In the genomic region with DNA sequence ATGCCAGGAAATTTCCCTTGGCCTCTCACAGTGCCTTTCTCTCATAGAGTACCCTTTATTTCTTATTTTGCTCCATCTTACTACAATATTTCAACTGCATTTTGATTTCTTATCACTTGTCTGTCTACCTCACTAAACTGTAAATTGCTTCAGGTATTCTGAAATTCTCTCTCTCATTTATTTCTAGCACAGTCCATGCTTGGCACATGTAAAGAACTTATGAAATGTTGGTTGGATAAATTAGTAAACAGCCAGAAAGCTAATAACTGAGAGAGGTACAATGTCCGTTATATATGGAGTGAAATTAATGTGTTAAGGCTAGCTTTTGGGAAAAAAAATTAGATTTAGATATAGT, we compare ENCODE assay signal across 9 cellular contexts.
DNase-seq lines count a peak whose midpoint lies in the region; ATAC-seq and TF ChIP-seq lines count a peak whose summit lies in the region.
"Had no signal": no experiment of that assay in that cellular context is flagged by ENCODE, and none has a peak within 500 bp of the region (broad histone marks: within the 10 kb centered on the region; RNA-seq: fewer than 3 reads in every experiment).

No MANE protein-coding gene starts in this region.

- in situ Hi-C loops in Panc1 (cut with HindIII; ENCODE audit: low pct_unique_long_range_greater_than_20kb, low sequenced_read_pairs): no loop called here
- in situ Hi-C loops in GM13976 (cut with MboI; ENCODE audit: low sequenced_read_pairs, unreplicated experiment): no loop called here

- no TSS peak for BruUV-seq in Panc1 (replicated peaks; lab: Mats Ljungman, UMichigan)

- H3K27ac ChIP-seq in Panc1 (ENCODE audit: low read length) (peak overlapping the region; percentile 80), subcutaneous abdominal adipose tissue (ENCODE audit: low read depth, low read length) (peak overlapping the region; percentile 27)

- H3K4me1 Mint-ChIP-seq in activated naive CD4-positive, alpha-beta T cell treated with anti-CD3 and anti-CD28 coated beads, Interleukin-2, amount 10 ng/mL, durations not matched to agents 7 days and 5 days: peaks cover 24% of the 10 kb centered on the region

- H3K36me3 ChIP-seq in Panc1 (ENCODE audit: control insufficient read depth, insufficient read depth, low read length): no peaks in the 10 kb centered on the region
- H3K36me3 ChIP-seq in subcutaneous abdominal adipose tissue (ENCODE audit: control insufficient read depth in 5 of 5, insufficient read depth in 5 of 5, low read length in 5 of 5): no peaks in the 10 kb centered on the region

- H3K9me3 ChIP-seq in Panc1 (ENCODE audit: control insufficient read depth, insufficient read depth, low read depth, low read length) (no peaks in the 10 kb centered on the region), subcutaneous abdominal adipose tissue (ENCODE audit: control insufficient read depth in 5 of 5, low read length in 5 of 5) (no peaks in the 10 kb centered on the region)

- H3K27me3 ChIP-seq in Panc1 (ENCODE audit: control insufficient read depth, insufficient read depth, low read length): no peaks in the 10 kb centered on the region
- no peaks in the 10 kb centered on the region for H3K27me3 ChIP-seq in subcutaneous abdominal adipose tissue (ENCODE audit: control insufficient read depth in 5 of 5, insufficient read depth in 4 of 5, low read length in 5 of 5)

- H3K9ac ChIP-seq in subcutaneous abdominal adipose tissue (ENCODE audit: low read length in 5 of 5): peak overlapping the region in 2 of 5 donors; percentile 41 to 51

- H3K27ac Mint-ChIP-seq in activated naive CD4-positive, alpha-beta T cell treated with anti-CD3 and anti-CD28 coated beads, Interleukin-2, amount 10 ng/mL, durations not matched to agents 7 days and 5 days: peak overlapping the region; percentile 88

- POLR2A ChIA-PET in Panc1 (lab: Charles Lee): no interaction called here

- H3K4me3 Mint-ChIP-seq in activated naive CD4-positive, alpha-beta T cell treated with anti-CD3 and anti-CD28 coated beads, Interleukin-2, amount 10 ng/mL, durations not matched to agents 7 days and 5 days: peak overlapping the region; percentile 25

- no peaks in the 10 kb centered on the region for H3K9me3 Mint-ChIP-seq in activated naive CD4-positive, alpha-beta T cell treated with anti-CD3 and anti-CD28 coated beads, Interleukin-2, amount 10 ng/mL, durations not matched to agents 7 days and 5 days

- DNase-seq in activated naive CD4-positive, alpha-beta T cell treated with anti-CD3 and anti-CD28 coated beads, Interleukin-2, amount 10 ng/mL, durations not matched to agents 7 days and 5 days: no peak
- no peak for DNase-seq in activated naive CD4-positive, alpha-beta T cell treated with anti-CD3 and anti-CD28 coated beads, Interleukin-2, amount 50 U/mL, for 16 hours
- DNase-seq in Panc1 (ENCODE audit: low read depth, low spot score) (no peak), fibroblast of pulmonary artery (ENCODE audit: low read depth) (no peak), DMS 273 (lab: John Stamatoyannopoulos, UW; ENCODE audit: unreplicated experiment) (no peak), GM13976 (ENCODE audit: low spot score) (no peak)
- DNase-seq: NCI-H1105 had no signal

- intact Hi-C loops in Panc1 (cut with micrococcal nuclease; ENCODE audit: unreplicated experiment): no loop called here

- H3K4me1 ChIP-seq in Panc1 (ENCODE audit: control insufficient read depth, insufficient read depth, low read length): peaks cover 12% of the 10 kb centered on the region
- peaks cover 0 to 41% (median 27%) of the 10 kb centered on the region in 5 donors for H3K4me1 ChIP-seq in subcutaneous abdominal adipose tissue (ENCODE audit: control insufficient read depth in 5 of 5, insufficient read depth in 5 of 5, low read length in 5 of 5)

- H3K4me3 ChIP-seq in Panc1 (ENCODE audit: low read depth in 2 of 2, low read length in 2 of 2): peak overlapping the region in 1 of 2 experiments; percentile 32; a peak in 2 of 4 replicates
- H3K4me3 ChIP-seq in fibroblast of pulmonary artery (replicated peaks; ENCODE audit: low read depth, low read length): peak overlapping the region; percentile 34
- H3K4me3 ChIP-seq in subcutaneous abdominal adipose tissue (ENCODE audit: low read depth in 1 of 5, low read length in 5 of 5): no peak overlapping the region

- CTCF ChIA-PET in activated naive CD4-positive, alpha-beta T cell treated with anti-CD3 and anti-CD28 coated beads, Interleukin-2, amount 10 ng/mL, durations not matched to agents 7 days and 5 days (lab: Charles Lee): interaction anchor here (2.1 kb wide), 1 partner anchor 44 kb away, joined by 9 read pairs; no protein-coding TSS in a partner anchor
- CTCF ChIA-PET in Panc1 (lab: Charles Lee): no interaction called here

- TF ChIP-seq CTCF in Panc1 (IDR thresholded peaks at IDR 0.05) (no peak), fibroblast of pulmonary artery (IDR thresholded peaks at IDR 0.05; ENCODE audit: low read length, missing control alignments) (no peak), GM13976 (IDR thresholded peaks at IDR 0.05; ENCODE audit: borderline replicate concordance, control extremely low read depth, extremely low read depth, insufficient read depth, missing control alignments) (no peak)

- no peaks in the 10 kb centered on the region for H3K27me3 Mint-ChIP-seq in activated naive CD4-positive, alpha-beta T cell treated with anti-CD3 and anti-CD28 coated beads, Interleukin-2, amount 10 ng/mL, durations not matched to agents 7 days and 5 days

- ATAC-seq in Panc1 (0 out of 2 replicates have a peak, but pooled peaks have one; percentile 3), GM19397 (IDR thresholded peaks at IDR 0.05; ENCODE audit: unreplicated experiment) (no peak)

- H3K36me3 Mint-ChIP-seq in activated naive CD4-positive, alpha-beta T cell treated with anti-CD3 and anti-CD28 coated beads, Interleukin-2, amount 10 ng/mL, durations not matched to agents 7 days and 5 days: no peaks in the 10 kb centered on the region
